21 cellular contexts compared by ENCODE assay signal in the genomic region with DNA sequence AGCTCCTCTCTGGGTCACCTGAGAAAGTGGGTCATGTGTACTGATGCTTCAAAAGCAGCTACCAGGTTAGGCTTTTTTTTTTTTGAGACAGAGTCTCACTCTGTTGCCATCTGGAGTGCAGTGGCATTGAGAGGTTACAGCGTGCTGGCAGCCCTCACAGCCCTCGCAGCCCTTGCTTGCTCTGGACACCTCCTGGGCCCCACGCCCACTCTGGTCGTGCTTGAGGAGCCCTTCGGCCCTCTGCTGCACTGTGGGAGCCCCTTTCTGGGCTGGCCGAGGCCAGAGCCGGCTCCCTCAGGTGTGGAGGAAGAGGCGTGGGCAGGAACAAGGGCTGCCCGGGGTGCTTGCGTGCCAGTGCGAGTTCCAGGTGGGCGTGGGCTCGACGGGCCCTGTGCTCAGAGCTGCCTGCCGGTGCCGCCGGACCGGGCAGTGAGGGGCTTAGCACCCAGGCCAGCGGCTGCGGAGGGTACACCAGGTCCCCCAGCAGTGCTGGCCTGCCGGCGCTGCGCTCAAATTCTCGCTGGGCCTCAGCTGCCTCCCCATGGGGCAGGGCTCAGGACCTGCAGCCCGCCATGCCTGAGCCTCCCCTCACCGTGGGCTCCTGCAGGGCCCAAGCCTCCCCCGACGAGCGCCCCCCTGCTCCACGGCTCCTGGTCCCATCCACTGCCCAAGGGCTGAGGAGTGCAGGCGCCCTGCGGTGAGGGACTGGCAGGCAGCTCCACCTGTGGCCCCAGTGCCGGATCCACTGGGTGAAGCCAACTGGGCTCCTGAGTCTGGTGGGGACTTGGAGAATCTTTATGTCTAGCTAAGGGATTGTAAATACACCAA. TPM values are rescaled to one million over a fixed set of nuclear protein-coding genes. Genes with fewer than 3 reads are reported as not detected.
"Had no signal": no experiment of that assay in that cellular context is flagged by ENCODE, and none has a peak within 500 bp of the region (broad histone marks: within the 10 kb centered on the region; RNA-seq: fewer than 3 reads in every experiment).

No MANE protein-coding gene starts in this region.

- H3K36me3 ChIP-seq: gastrocnemius medialis, heart right ventricle, neural progenitor cell, ovary, spleen had no signal

- DNase-seq: activated T-cell treated with anti-CD3 and anti-CD28 coated beads for 4 hours, dorsolateral prefrontal cortex, endodermal cell, gastrocnemius medialis, heart right ventricle, left colon, midbrain, ovary, SHP77 treated with DMSO at 0.1 percent for 48 hours, spleen, T-helper 9 cell had no signal

- H3K4me1 ChIP-seq: spleen had no signal

- H3K9me3 Mint-ChIP-seq: neural progenitor cell; stimulated activated naive CD8-positive, alpha-beta T cell treated with anti-CD3 and anti-CD28 coated beads, Interleukin-15, Interleukin-2, amounts not matched to agents 100 ng/mL and 50 ng/mL, for 24 hours had no signal

- H3K4me3 ChIP-seq: dorsolateral prefrontal cortex, gastrocnemius medialis, heart right ventricle, lung, neural progenitor cell, ovary, spleen had no signal

- H3K36me3 Mint-ChIP-seq: neural progenitor cell had no signal

- H3K4me3 Mint-ChIP-seq: endodermal cell; neural progenitor cell; stimulated activated naive CD8-positive, alpha-beta T cell treated with anti-CD3 and anti-CD28 coated beads, Interleukin-15, Interleukin-2, amounts not matched to agents 100 ng/mL and 50 ng/mL, for 24 hours had no signal

- H3K27ac ChIP-seq: dorsolateral prefrontal cortex, gastrocnemius medialis, heart right ventricle, neural progenitor cell, ovary, spleen had no signal

- H3K27me3 Mint-ChIP-seq: stimulated activated naive CD8-positive, alpha-beta T cell treated with anti-CD3 and anti-CD28 coated beads, Interleukin-15, Interleukin-2, amounts not matched to agents 100 ng/mL and 50 ng/mL, for 24 hours had no signal

- H3K9me3 ChIP-seq: gastrocnemius medialis, heart right ventricle, ovary, spleen had no signal

- H3K27ac Mint-ChIP-seq: endodermal cell; neural progenitor cell; stimulated activated naive CD8-positive, alpha-beta T cell treated with anti-CD3 and anti-CD28 coated beads, Interleukin-15, Interleukin-2, amounts not matched to agents 100 ng/mL and 50 ng/mL, for 24 hours had no signal

- H3K4me2 ChIP-seq: neural progenitor cell had no signal

- H3K9ac ChIP-seq: neural progenitor cell had no signal

- ATAC-seq: gastrocnemius medialis, heart right ventricle, left colon, sciatic nerve had no signal

- H3K27me3 ChIP-seq: gastrocnemius medialis, heart right ventricle, neural progenitor cell, ovary, spleen had no signal

RNA-seq across cellular contexts. Expression of a gene that starts 49.3 kb away (rescaled TPM):
- total RNA-seq: astrocyte, dorsolateral prefrontal cortex, endodermal cell, epithelial cell of proximal tubule, gastrocnemius medialis, heart right ventricle, left colon, myocyte, pulmonary artery endothelial cell, sciatic nerve, temporal lobe, ureter had no signal
- polyA plus RNA-seq: heart right ventricle, ovary had no signal
